25 cellular contexts compared by ENCODE assay signal in the genomic region with DNA sequence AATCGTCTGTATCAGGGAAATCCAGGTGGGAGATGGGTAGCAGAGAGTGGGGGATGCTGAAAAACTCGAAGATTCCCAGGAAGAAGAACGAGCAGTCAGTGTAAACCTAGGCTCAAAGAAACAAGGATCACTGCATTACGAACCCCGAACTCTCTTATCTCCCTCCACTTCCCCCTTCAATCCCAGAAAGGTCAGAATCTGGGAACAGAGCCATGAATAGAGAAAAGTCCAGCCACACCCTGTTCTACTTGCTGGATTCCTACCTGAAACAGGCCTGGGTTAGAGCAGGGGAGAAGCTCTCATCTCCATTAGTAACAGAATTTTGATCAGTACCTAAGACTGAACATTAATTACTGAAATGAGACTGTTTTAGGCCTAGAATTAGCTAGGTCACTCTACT. TPM values are rescaled to one million over a fixed set of nuclear protein-coding genes. Genes with fewer than 3 reads are reported as not detected.
DNase-seq lines count a peak whose midpoint lies in the region; ATAC-seq, FAIRE-seq and TF ChIP-seq lines count a peak whose summit lies in the region.
"Had no signal": no experiment of that assay in that cellular context is flagged by ENCODE, and none has a peak within 500 bp of the region (broad histone marks: within the 10 kb centered on the region; RNA-seq: fewer than 3 reads in every experiment).

No MANE protein-coding gene starts in this region.

- TF ChIP-seq POLR2A in ovary (IDR thresholded peaks at IDR 0.05): no peak

- no peaks in the 10 kb centered on the region for H3K9me1 ChIP-seq in keratinocyte (ENCODE audit: control insufficient read depth, extremely low read depth, insufficient read depth, low read length)

- H3K4me2 ChIP-seq in PC-3 (ENCODE audit: low read length) (no peak overlapping the region), keratinocyte (ENCODE audit: control insufficient read depth, extremely low read depth, insufficient read depth, low read depth, low read length) (no peak overlapping the region)

- TF ChIP-seq CTCF in PC-3 (conservative IDR thresholded peaks at IDR 0.05; ENCODE audit: low read depth, low read length): no peak
- TF ChIP-seq CTCF in keratinocyte (optimal IDR thresholded peaks at IDR 0.05 in 1 of 3, IDR thresholded peaks at IDR 0.05 in 1 of 3, conservative IDR thresholded peaks at IDR 0.05 in 1 of 3; ENCODE audit: extremely low read depth in 1 of 3, insufficient read depth in 2 of 3, low read length in 3 of 3): no peak
- TF ChIP-seq CTCF in pancreas (IDR thresholded peaks at IDR 0.05): no peak
- TF ChIP-seq CTCF in ovary (IDR thresholded peaks at IDR 0.05): no peak
- TF ChIP-seq CTCF in CD14-positive monocyte (IDR thresholded peaks at IDR 0.05): no peak

- FAIRE-seq in keratinocyte (lab: Jason Lieb, UNC) (peak; percentile 48), pancreas (lab: Jason Lieb, UNC) (no peak)
- FAIRE-seq: colon, D721Med had no signal

- CTCF ChIA-PET in PC-3 (lab: Charles Lee): no interaction called here

- DNase-seq in NCI-H748 (lab: John Stamatoyannopoulos, UW; ENCODE audit: unreplicated experiment) (peak; percentile 34), NCI-H748 treated with DMSO at 0.1 percent for 48 hours (lab: John Stamatoyannopoulos, UW) (no peak), PC-3 (peak; percentile 24), keratinocyte (ENCODE audit: low read depth, low spot score) (no peak), pancreas (no peak), ovary (no peak), CD14-positive monocyte (ENCODE audit: low spot score) (no peak)
- DNase-seq: 8988T; activated CD4-positive, alpha-beta memory T cell treated with anti-CD3 and anti-CD28 coated beads, Interleukin-2, amount 10 ng/mL, durations not matched to agents 7 days and 5 days; activated T-cell treated with anti-CD3 and anti-CD28 coated beads, Interleukin-2, amount 50 U/mL, for 1 hour; GM23248; islet precursor cell; Kasumi-1; NCI-H526 treated with DMSO at 0.1 percent for 48 hours; OCI-M1; stimulated activated naive CD4-positive, alpha-beta T cell treated with Interleukin-2 at 50 U/mL for 16 hours; T-helper 2 cell; WERI-Rb-1 had no signal

- no peak for TF ChIP-seq EP300 in ovary (IDR thresholded peaks at IDR 0.05)

- no peak overlapping the region for H3K27ac ChIP-seq in PC-3 (ENCODE audit: low read length)
- no peak overlapping the region for H3K27ac ChIP-seq in keratinocyte (ENCODE audit: control insufficient read depth, insufficient read depth, low read length)
- no peak overlapping the region for H3K27ac ChIP-seq in pancreas
- H3K27ac ChIP-seq in ovary: no peak overlapping the region
- H3K27ac ChIP-seq: GM23248, SJSA1, WERI-Rb-1 had no signal

- no peak for ATAC-seq in PC-3
- ATAC-seq in pancreas: peak in 3 of 4 donors; percentile 51 to 59 (median 51)
- ATAC-seq in GM19328 (IDR thresholded peaks at IDR 0.05; ENCODE audit: unreplicated experiment): no peak

- H3F3A ChIP-seq in PC-3 (ENCODE audit: low read length, unreplicated experiment): no peaks in the 10 kb centered on the region

- peaks cover 23% of the 10 kb centered on the region for H3K4me1 Mint-ChIP-seq in CD14-positive monocyte

- H3K4me3 ChIP-seq in PC-3 (ENCODE audit: low read length) (no peak overlapping the region), keratinocyte (ENCODE audit: control insufficient read depth in 2 of 3, extremely low read depth in 1 of 3, insufficient read depth in 2 of 3, low read depth in 1 of 3, low read length in 3 of 3) (no peak overlapping the region), pancreas (no peak overlapping the region), ovary (no peak overlapping the region)
- H3K4me3 ChIP-seq: GM23248, SJSA1, upper lobe of left lung had no signal

- POLR2A ChIA-PET in PC-3 (lab: Charles Lee; ENCODE audit: unreplicated experiment): no interaction called here

- dilution Hi-C loops in keratinocyte (cut with MboI; ENCODE audit: extremely low pct_ligation_motif_present, low sequenced_read_pairs): no loop called here

- 43 to 48% methylated on average over 5 of the region's 5 CpGs for WGBS in pancreas, 2 donors
- 81 to 86% (median 83%) methylated on average over 5 of the region's 5 CpGs for WGBS in ovary, 3 donors

- H3K9me2 ChIP-seq in PC-3 (replicated peaks; ENCODE audit: low read length): no peaks in the 10 kb centered on the region

- H3K36me3 Mint-ChIP-seq in CD14-positive monocyte: peaks cover 29 to 42% of the 10 kb centered on the region in 2 donors

- H3K27me3 ChIP-seq in PC-3 (ENCODE audit: low read length) (no peaks in the 10 kb centered on the region), keratinocyte (ENCODE audit: control insufficient read depth, extremely low read depth, insufficient read depth, low read length) (no peaks in the 10 kb centered on the region), pancreas (no peaks in the 10 kb centered on the region), ovary (no peaks in the 10 kb centered on the region)
- H3K27me3 ChIP-seq: SJSA1, upper lobe of left lung had no signal

- H3K9me3 ChIP-seq in PC-3 (ENCODE audit: low read length) (no peaks in the 10 kb centered on the region), keratinocyte (ENCODE audit: control insufficient read depth, low read depth, low read length) (no peaks in the 10 kb centered on the region), pancreas (no peaks in the 10 kb centered on the region), ovary (no peaks in the 10 kb centered on the region)
- H3K9me3 ChIP-seq: SJSA1, upper lobe of left lung had no signal

- H3K79me2 ChIP-seq in PC-3 (ENCODE audit: low read length) (no peaks in the 10 kb centered on the region), keratinocyte (ENCODE audit: control insufficient read depth, insufficient read depth, low read length) (no peaks in the 10 kb centered on the region)

- H3K4me1 ChIP-seq in PC-3 (ENCODE audit: insufficient read depth, low read length) (peaks cover 5% of the 10 kb centered on the region; the same call in 1 of the 2 replicates), keratinocyte (ENCODE audit: control insufficient read depth, extremely low read depth, insufficient read depth, low read length) (peaks cover 18% of the 10 kb centered on the region), pancreas (peaks cover 0 to 3% (median 0%) of the 10 kb centered on the region in 3 donors), ovary (ENCODE audit: insufficient read depth) (peaks cover 2% of the 10 kb centered on the region)

- H3K27ac Mint-ChIP-seq in CD14-positive monocyte: no peak overlapping the region
- H3K27ac Mint-ChIP-seq: activated CD4-positive, alpha-beta memory T cell treated with anti-CD3 and anti-CD28 coated beads, Interleukin-2, amount 10 ng/mL, durations not matched to agents 7 days and 5 days; activated naive CD4-positive, alpha-beta T cell treated with anti-CD3 and anti-CD28 coated beads, Interleukin-2, amount 50 U/mL, for 24 hours had no signal

- H3K9ac ChIP-seq in PC-3 (ENCODE audit: low read length): no peak overlapping the region
- H3K9ac ChIP-seq in keratinocyte (ENCODE audit: control insufficient read depth, extremely low read depth, insufficient read depth, low read length): no peak overlapping the region
- H3K9ac ChIP-seq: GM23248 had no signal

- BruUV-seq in PC-3 (replicated peaks; lab: Mats Ljungman, UMichigan): no TSS peak

- H3K27me3 Mint-ChIP-seq in CD14-positive monocyte (ENCODE audit: low read depth in 3 of 3): no peaks in the 10 kb centered on the region
- H3K27me3 Mint-ChIP-seq: activated CD4-positive, alpha-beta memory T cell treated with anti-CD3 and anti-CD28 coated beads, Interleukin-2, amount 10 ng/mL, durations not matched to agents 7 days and 5 days; activated naive CD4-positive, alpha-beta T cell treated with anti-CD3 and anti-CD28 coated beads, Interleukin-2, amount 50 U/mL, for 24 hours had no signal

- H3K4me3 Mint-ChIP-seq in CD14-positive monocyte: no peak overlapping the region
- H3K4me3 Mint-ChIP-seq: activated CD4-positive, alpha-beta memory T cell treated with anti-CD3 and anti-CD28 coated beads, Interleukin-2, amount 10 ng/mL, durations not matched to agents 7 days and 5 days; activated naive CD4-positive, alpha-beta T cell treated with anti-CD3 and anti-CD28 coated beads, Interleukin-2, amount 50 U/mL, for 24 hours had no signal

- intact Hi-C loops in PC-3 (cut with micrococcal nuclease): loop anchor here (2.0 to 10.0 kb wide), 2 partner anchors 117 to 133 kb away; no protein-coding TSS in a partner anchor
- intact Hi-C loops in pancreas (cut with DNase I): no loop called here
- intact Hi-C loops in ovary (cut with DNase I): no loop called here
- intact Hi-C loops in CD14-positive monocyte (cut with micrococcal nuclease): loop anchor here in 1 of 2 donors (10.0 kb wide), 1 partner anchor 907 kb away; a partner anchor contains a TSS

- H3K36me3 ChIP-seq in PC-3 (ENCODE audit: low read depth, low read length) (no peaks in the 10 kb centered on the region), keratinocyte (ENCODE audit: control insufficient read depth in 2 of 2, extremely low read depth in 1 of 2, insufficient read depth in 2 of 2, low read length in 2 of 2) (peaks cover 2 to 3% of the 10 kb centered on the region in 2 experiments), pancreas (no peaks in the 10 kb centered on the region), ovary (no peaks in the 10 kb centered on the region)
- H3K36me3 ChIP-seq: WERI-Rb-1 had no signal

- H2AFZ ChIP-seq in PC-3 (ENCODE audit: low read length) (no peak overlapping the region), keratinocyte (ENCODE audit: control insufficient read depth, low read length) (no peak overlapping the region)
- H2AFZ ChIP-seq: GM23248 had no signal

- H4K20me1 ChIP-seq in PC-3 (ENCODE audit: low read length): no peaks in the 10 kb centered on the region
- no peaks in the 10 kb centered on the region for H4K20me1 ChIP-seq in keratinocyte (ENCODE audit: control insufficient read depth, extremely low read depth, insufficient read depth, low read length)

- H3K9me3 Mint-ChIP-seq in CD14-positive monocyte: no peaks in the 10 kb centered on the region
- H3K9me3 Mint-ChIP-seq: activated CD4-positive, alpha-beta memory T cell treated with anti-CD3 and anti-CD28 coated beads, Interleukin-2, amount 10 ng/mL, durations not matched to agents 7 days and 5 days; activated naive CD4-positive, alpha-beta T cell treated with anti-CD3 and anti-CD28 coated beads, Interleukin-2, amount 50 U/mL, for 24 hours had no signal

RNA-seq across cellular contexts. Expression of a gene that starts 24.4 kb away (rescaled TPM):
- 1.3 and 1.9 TPM in 2 replicates for total RNA-seq in PC-3 (2014; rRNA removed)
- 8.7 to 14.7 TPM (median 13.0 TPM) in 3 replicates for polyA plus RNA-seq in keratinocyte
- 12.8 TPM for polyA plus RNA-seq in keratinocyte (2011; ENCODE audit: low read depth)
- 7.6 and 9.5 TPM in 2 replicates for polyA plus RNA-seq in keratinocyte (2011; cell fraction: cytosol; rRNA removed)
- 6.6 and 8.1 TPM in 2 replicates for polyA plus RNA-seq in keratinocyte (2011; cell fraction: nucleus; rRNA removed)
- polyA plus RNA-seq in keratinocyte (2012; ENCODE audit: low replicate concordance): 1.4 and 14.5 TPM in 2 replicates
- 1.5 to 7.6 TPM (median 4.0 TPM) in 3 replicates for polyA minus RNA-seq in keratinocyte
- polyA minus RNA-seq in keratinocyte (2011; cell fraction: cytosol; rRNA and poly(A)+ RNA removed): 15.9 TPM
- 4.0 and 5.0 TPM in 2 replicates for polyA minus RNA-seq in keratinocyte (2011; cell fraction: nucleus; rRNA and poly(A)+ RNA removed)
- 1 to 10 TPM in 5 of 6 donors, under 1 TPM in 1; 0.83 to 9.7 (median 2.1) TPM for total RNA-seq in pancreas
- 1 to 10 TPM; 1.4 to 3.0 TPM for polyA plus RNA-seq in pancreas
- total RNA-seq in ovary: 10 to 100 TPM in 2 of 7 donors, 1 to 10 TPM in 5; 1.5 to 11.9 (median 5.4) TPM
- polyA plus RNA-seq in ovary: 10 to 100 TPM in 1 of 2 donors, 1 to 10 TPM in 1; 5.0 to 20.8 TPM
- 10 to 100 TPM; 16.4 to 19.9 TPM for polyA plus RNA-seq in CD14-positive monocyte
- total RNA-seq: G401 had no signal

RNA-seq across cellular contexts. Expression of a gene that starts 55.7 kb away (rescaled TPM):
- 1.9 and 12.5 TPM in 2 replicates for total RNA-seq in PC-3 (2014; rRNA removed)
- 38.5 to 43.2 TPM (median 39.6 TPM) in 3 replicates for polyA plus RNA-seq in keratinocyte
- polyA plus RNA-seq in keratinocyte (2011; ENCODE audit: low read depth): 64.8 TPM
- polyA plus RNA-seq in keratinocyte (2011; cell fraction: cytosol; rRNA removed): 22.0 and 31.9 TPM in 2 replicates
- polyA plus RNA-seq in keratinocyte (2011; cell fraction: nucleus; rRNA removed): 13.3 and 14.5 TPM in 2 replicates
- 16.7 and 33.0 TPM in 2 replicates for polyA plus RNA-seq in keratinocyte (2012; ENCODE audit: low replicate concordance)
- 19.0 to 25.1 TPM (median 21.8 TPM) in 3 replicates for polyA minus RNA-seq in keratinocyte
- polyA minus RNA-seq in keratinocyte (2011; cell fraction: cytosol; rRNA and poly(A)+ RNA removed): 28.0 TPM
- 5.3 and 8.4 TPM in 2 replicates for polyA minus RNA-seq in keratinocyte (2011; cell fraction: nucleus; rRNA and poly(A)+ RNA removed)
- 1 to 10 TPM; 5.2 to 9.6 (median 6.8) TPM for total RNA-seq in pancreas
- polyA plus RNA-seq in pancreas: 10 to 100 TPM in 1 of 2 donors, 1 to 10 TPM in 1; 5.2 to 10.2 TPM
- total RNA-seq in ovary: 1 to 10 TPM in 5 of 7 donors, under 1 TPM in 2; 0.23 to 6.2 (median 2.9) TPM
- 1 to 10 TPM; 2.2 to 4.6 TPM for polyA plus RNA-seq in ovary
- 10 to 100 TPM; 22.0 to 31.1 TPM for polyA plus RNA-seq in CD14-positive monocyte

Comparison
In these comparisons a context has a peak if more than half of its experiments do, and no peak if none do; other contexts are left out.
1. DNase-seq: peak in NCI-H748 (single experiment) and PC-3 (single experiment); none in NCI-H748 treated with DMSO at 0.1 percent for 48 hours (single experiment), keratinocyte (single experiment), pancreas (0 of 6), ovary (0 of 5) and CD14-positive monocyte (single experiment).
2. ATAC-seq: peak in pancreas (3 of 4); none in PC-3 (single experiment) and GM19328 (single experiment).